ENCODE assay signal across 30 cellular contexts in genomic region chr2:118672055-118672454, GRCh38.
"Had no signal": no experiment of that assay in that cellular context is flagged by ENCODE, and none has a peak within 500 bp of the region (broad histone marks: within the 10 kb centered on the region; RNA-seq: fewer than 3 reads in every experiment).

No MANE protein-coding gene starts in this region.

- FAIRE-seq: astrocyte, colon had no signal

- ATAC-seq: activated CD4-positive, CD25-positive, alpha-beta regulatory T cell treated with anti-CD3 and anti-CD28 coated beads, Interleukin-2, amount 50 U/mL, for 24 hours; activated T-helper 17 cell treated with anti-CD3 and anti-CD28 coated beads, Interleukin-2, amount 50 U/mL, for 72 hours; effector memory CD8-positive, alpha-beta T cell; gastroesophageal sphincter; heart right ventricle; T-helper 17 cell had no signal

- H3K9me3 ChIP-seq: esophagus squamous epithelium, gastroesophageal sphincter, heart right ventricle had no signal

- H3K27ac ChIP-seq: esophagus squamous epithelium, gastroesophageal sphincter, heart right ventricle, WERI-Rb-1 had no signal

- H3K27me3 ChIP-seq: esophagus squamous epithelium, gastroesophageal sphincter had no signal

- H3K4me3 ChIP-seq: esophagus squamous epithelium, gastroesophageal sphincter, heart right ventricle had no signal

- H3K36me3 ChIP-seq: esophagus squamous epithelium, gastroesophageal sphincter, heart right ventricle, WERI-Rb-1 had no signal

- DNase-seq: activated B cell treated with CpG ODN at 0.5 μM for 24 hours; activated CD4-positive, alpha-beta memory T cell treated with anti-CD3 and anti-CD28 coated beads, Interleukin-2, amount 10 ng/mL, durations not matched to agents 7 days and 5 days; activated CD4-positive, alpha-beta T cell treated with anti-CD3 and anti-CD28 coated beads, Interleukin-2, amount 10 ng/mL, durations not matched to agents 7 days and 5 days; activated CD4-positive, alpha-beta T cell treated with anti-CD3 and anti-CD28 coated beads, Interleukin-2, amount 50 U/mL, for 4 hours; activated CD8-positive, alpha-beta memory T cell treated with anti-CD3 and anti-CD28 coated beads, Interleukin-2, amount 50 U/mL, for 48 hours; activated effector memory CD4-positive, alpha-beta T cell treated with Interleukin-2 at 50 U/mL for 16 hours; activated gamma-delta T cell treated with Interleukin-2 at 50 U/mL for 16 hours; activated naive CD4-positive, alpha-beta T cell treated with anti-CD3 and anti-CD28 coated beads, Interleukin-2, amount 50 U/mL, for 16 hours; activated naive CD4-positive, alpha-beta T cell treated with Interleukin-2 at 50 U/mL for 16 hours; activated T-cell treated with anti-CD3 and anti-CD28 coated beads for 4 hours; activated T-cell treated with anti-CD3 and anti-CD28 coated beads, Interleukin-2, amount 50 U/mL, for 24 hours; amniotic stem cell; anterior cingulate cortex; caudate nucleus; cortex of kidney; dermis blood vessel endothelial cell; effector CD4-positive, alpha-beta T cell; effector memory CD8-positive, alpha-beta T cell; esophagus squamous epithelium; foreskin melanocyte; heart right ventricle; T-helper 1 cell; T-helper 17 cell; T1000; WERI-Rb-1 had no signal
